ENCODE assay signal across 1 cellular context in the genomic region with DNA sequence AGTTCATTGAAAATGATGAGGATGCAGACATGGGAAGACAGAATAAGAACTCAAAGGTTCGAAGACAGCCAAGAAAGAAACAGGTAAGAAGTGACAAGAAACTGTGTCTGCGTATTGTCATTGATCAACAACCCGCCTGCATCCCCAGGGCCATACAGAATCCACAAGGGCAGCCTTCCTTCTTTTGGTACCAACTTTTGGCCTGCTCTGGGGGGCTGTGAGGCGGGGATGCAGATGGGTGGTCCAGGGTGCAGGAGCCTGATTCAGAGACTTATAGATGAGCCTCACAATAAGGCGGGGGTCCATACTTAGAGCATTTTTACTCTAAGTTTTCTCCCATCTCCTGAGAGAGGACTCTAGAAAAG.
A peak's percentile ranks its signal among the peaks of the same experiment; 100 is the strongest.
TF ChIP-seq lines count a peak whose summit lies in the region.

No MANE protein-coding gene starts in this region.

TF ChIP-seq in HepG2, 621 proteins besides CTCF, POLR2A, EP300 and RAD21:
- 0 out of 2 replicates have a peak, but pooled peaks have one; percentile 34 for TF ChIP-seq ZNF746 (CRISPR knock-in tag; IDR thresholded peaks at IDR 0.05)
- TF ChIP-seq DR1 (CRISPR knock-in tag; IDR thresholded peaks at IDR 0.05): no peak
- TF ChIP-seq, protein P1, sequence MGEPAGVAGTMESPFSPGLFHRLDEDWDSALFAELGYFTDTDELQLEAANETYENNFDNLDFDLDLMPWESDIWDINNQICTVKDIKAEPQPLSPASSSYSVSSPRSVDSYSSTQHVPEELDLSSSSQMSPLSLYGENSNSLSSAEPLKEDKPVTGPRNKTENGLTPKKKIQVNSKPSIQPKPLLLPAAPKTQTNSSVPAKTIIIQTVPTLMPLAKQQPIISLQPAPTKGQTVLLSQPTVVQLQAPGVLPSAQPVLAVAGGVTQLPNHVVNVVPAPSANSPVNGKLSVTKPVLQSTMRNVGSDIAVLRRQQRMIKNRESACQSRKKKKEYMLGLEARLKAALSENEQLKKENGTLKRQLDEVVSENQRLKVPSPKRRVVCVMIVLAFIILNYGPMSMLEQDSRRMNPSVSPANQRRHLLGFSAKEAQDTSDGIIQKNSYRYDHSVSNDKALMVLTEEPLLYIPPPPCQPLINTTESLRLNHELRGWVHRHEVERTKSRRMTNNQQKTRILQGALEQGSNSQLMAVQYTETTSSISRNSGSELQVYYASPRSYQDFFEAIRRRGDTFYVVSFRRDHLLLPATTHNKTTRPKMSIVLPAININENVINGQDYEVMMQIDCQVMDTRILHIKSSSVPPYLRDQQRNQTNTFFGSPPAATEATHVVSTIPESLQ (CRISPR knock-in tag; conservative IDR thresholded peaks at IDR 0.05): no peak
